Comparison of ENCODE assay signal across 8 cellular contexts in genomic region chr6:118935331-118935668, GRCh38. TPM values are rescaled to one million over a fixed set of nuclear protein-coding genes. Genes with fewer than 3 reads are reported as not detected.
DNase-seq lines count a peak whose midpoint lies in the region; ATAC-seq, FAIRE-seq and TF ChIP-seq lines count a peak whose summit lies in the region.

No MANE protein-coding gene starts in this region.

- peaks cover 0 to 8% of the 10 kb centered on the region in 2 experiments for H4K20me1 ChIP-seq in H1 (replicated peaks in 1 of 2; ENCODE audit: control insufficient read depth in 1 of 2, insufficient read depth in 2 of 2, low read length in 2 of 2)

- H3K4me2 ChIP-seq in H1 (ENCODE audit: insufficient read depth in 1 of 2, low read depth in 2 of 2, low read length in 2 of 2) = peak overlapping the region in 1 of 2 experiments; percentile 66
- peak overlapping the region; percentile 62 for H3K4me2 ChIP-seq in trophoblast cell (ENCODE audit: low read length)

- DNase-seq in A673 (ENCODE audit: low spot score) = no peak
- DNase-seq in Jurkat, Clone E6-1 (ENCODE audit: low read depth, low spot score) = no peak
- DNase-seq in H1 (ENCODE audit: low read depth in 1 of 2, low spot score in 2 of 2) = no peak
- DNase-seq in trophoblast cell = no peak
- DNase-seq in SW 1271 (lab: John Stamatoyannopoulos, UW) = no peak
- DNase-seq in stimulated activated CD4-positive, alpha-beta T cell treated with anti-CD3 and anti-CD28 coated beads, Interleukin-15, amount 100 ng/mL, for 24 hours = no peak
- DNase-seq in NCI-H526 treated with DMSO at 0.1 percent for 48 hours (lab: John Stamatoyannopoulos, UW) = no peak

- POLR2A ChIA-PET in A673 (lab: Charles Lee; ENCODE audit: low non-redundant PET) (no interaction called here), H1 (lab: Charles Lee; ENCODE audit: partially characterized antibody) (interaction anchor here (0.6 to 2.3 kb wide), 6 partner anchors 12 to 276 kb away, joined by 3 to 15 read pairs (median 4); partner anchors contain the start of gene ASF1A)

- H3K79me2 ChIP-seq in H1 (ENCODE audit: control insufficient read depth in 1 of 2, insufficient read depth in 2 of 2, low read length in 2 of 2) = peaks cover 0 to 40% of the 10 kb centered on the region in 2 experiments; a peak in 2 of 4 replicates
- peaks cover 2% of the 10 kb centered on the region for H3K79me2 ChIP-seq in trophoblast cell (ENCODE audit: control insufficient read depth, insufficient read depth, low read length, poor library complexity)

- ATAC-seq in GM19452 (IDR thresholded peaks at IDR 0.05; ENCODE audit: unreplicated experiment) = peak; percentile 11

- H2BK120ac ChIP-seq in H1 (replicated peaks; ENCODE audit: low read depth, low read length) (no peak overlapping the region), trophoblast cell (ENCODE audit: insufficient read depth, low read length, poor library complexity) (no peak overlapping the region)

- H3K79me1 ChIP-seq in H1 (ENCODE audit: low read depth, low read length) (no peaks in the 10 kb centered on the region; the same call in 1 of the 2 replicates), trophoblast cell (ENCODE audit: low read length) (peaks cover 5% of the 10 kb centered on the region)

- H4K91ac ChIP-seq in H1 (replicated peaks; ENCODE audit: insufficient read length, low read length) = no peak overlapping the region
- H4K91ac ChIP-seq in trophoblast cell (ENCODE audit: low read depth, low read length) = no peak overlapping the region

- H3K14ac ChIP-seq in H1 (ENCODE audit: insufficient read length) = no peak overlapping the region
- no peak overlapping the region for H3K14ac ChIP-seq in trophoblast cell (ENCODE audit: low read length)

- H4K8ac ChIP-seq in H1 (ENCODE audit: extremely low read depth, insufficient read depth, low read length) = no peak overlapping the region
- no peak overlapping the region for H4K8ac ChIP-seq in trophoblast cell (ENCODE audit: low read depth, low read length)

- H2BK12ac ChIP-seq in H1 (ENCODE audit: low read depth, low read length) (no peak overlapping the region), trophoblast cell (ENCODE audit: low read length) (no peak overlapping the region)

- H3K4ac ChIP-seq in H1 (replicated peaks; ENCODE audit: insufficient read length, low read depth, low read length) (no peak overlapping the region), trophoblast cell (ENCODE audit: low read depth, low read length) (no peak overlapping the region)

- H3K27ac ChIP-seq in A673 (ENCODE audit: low read depth, low read length, poor library complexity, severe bottlenecking) (no peak overlapping the region), H1 (ENCODE audit: low read depth, low read length) (no peak overlapping the region), trophoblast cell (ENCODE audit: low read depth, low read length) (no peak overlapping the region)

- no peaks in the 10 kb centered on the region; the same call in 1 of the 2 replicates for H3K23me2 ChIP-seq in H1 (ENCODE audit: low read depth, low read length)

- TF ChIP-seq CTCF in A673 (conservative IDR thresholded peaks at IDR 0.05; ENCODE audit: low read depth, low read length) (no peak), H1 (IDR thresholded peaks at IDR 0.05; ENCODE audit: control extremely low read depth in 1 of 3, insufficient read depth in 1 of 3, low read depth in 1 of 3, low read length in 3 of 3) (no peak)

- H2AFZ ChIP-seq in H1 (ENCODE audit: low read length) (peak overlapping the region; percentile 94; the same call in 1 of the 2 replicates), trophoblast cell (ENCODE audit: insufficient read depth, low read length, poor library complexity) (no peak overlapping the region)

- H2BK20ac ChIP-seq in H1 (ENCODE audit: low read length) = no peak overlapping the region

- no peaks in the 10 kb centered on the region for H3K9me3 ChIP-seq in A673 (ENCODE audit: low read depth, low read length, poor library complexity, severe bottlenecking)
- peaks cover 11% of the 10 kb centered on the region in 2 experiments for H3K9me3 ChIP-seq in H1 (ENCODE audit: insufficient read depth in 2 of 2, low read depth in 1 of 2, low read length in 1 of 2)
- H3K9me3 ChIP-seq in trophoblast cell (ENCODE audit: insufficient read depth, low read depth, low read length) = no peaks in the 10 kb centered on the region

- no peak overlapping the region for H2BK15ac ChIP-seq in H1 (ENCODE audit: low read length)

- H3K27me3 ChIP-seq in A673 (replicated peaks; ENCODE audit: insufficient read depth, low read depth, low read length, poor library complexity) (no peaks in the 10 kb centered on the region), H1 (replicated peaks in 1 of 4; ENCODE audit: control insufficient read depth in 3 of 4, extremely low read depth in 1 of 4, insufficient read depth in 3 of 4, low read length in 3 of 4) (no peaks in the 10 kb centered on the region), trophoblast cell (ENCODE audit: insufficient read depth, low read length) (no peaks in the 10 kb centered on the region)

- no TSS peak for BruUV-seq in A673 (replicated peaks; lab: Mats Ljungman, UMichigan)

- H3K4me1 ChIP-seq in A673 (ENCODE audit: insufficient read depth, low read length, poor library complexity, severe bottlenecking) = peaks cover 7% of the 10 kb centered on the region
- H3K4me1 ChIP-seq in H1 (replicated peaks in 1 of 4; ENCODE audit: control insufficient read depth in 3 of 4, insufficient read depth in 4 of 4, low read length in 3 of 4) = peaks cover 0 to 2% (median 0%) of the 10 kb centered on the region in 4 experiments; a peak in 2 of 7 replicates
- H3K4me1 ChIP-seq in trophoblast cell (ENCODE audit: control insufficient read depth in 1 of 2, insufficient read depth in 2 of 2, low read length in 2 of 2) = no peaks in the 10 kb centered on the region

- H3K36me3 ChIP-seq in A673 (ENCODE audit: insufficient read depth, low read length, poor library complexity, severe bottlenecking) (peaks cover 8% of the 10 kb centered on the region), H1 (ENCODE audit: control insufficient read depth in 2 of 4, insufficient read depth in 4 of 4, low read length in 3 of 4) (peaks cover 0 to 11% (median 5%) of the 10 kb centered on the region in 4 experiments; a peak in 4 of 8 replicates), trophoblast cell (ENCODE audit: control insufficient read depth in 1 of 2, insufficient read depth in 2 of 2, low read length in 2 of 2) (peaks cover 0 to 1% of the 10 kb centered on the region in 2 experiments)

- H3K56ac ChIP-seq in H1 (replicated peaks; ENCODE audit: insufficient read length, low read depth, low read length) = no peak overlapping the region

- H3K18ac ChIP-seq in H1 (ENCODE audit: extremely low read depth, low read length) = no peak overlapping the region
- H3K18ac ChIP-seq in trophoblast cell (ENCODE audit: low read length) = no peak overlapping the region

- H2BK5ac ChIP-seq in H1 (ENCODE audit: low read depth, low read length) (no peak overlapping the region), trophoblast cell (ENCODE audit: low read depth, low read length, poor library complexity) (no peak overlapping the region)

- intact Hi-C loops in A673 (cut with micrococcal nuclease; ENCODE audit: unreplicated experiment) = no loop called here

- FAIRE-seq in H1 (lab: Jason Lieb, UNC) = no peak

- H3K9ac ChIP-seq in H1 (replicated peaks in 1 of 4; ENCODE audit: extremely low read depth in 1 of 4, low read depth in 3 of 4, low read length in 3 of 4) = peak overlapping the region; percentile 32 to 89 (median 51); a peak in 3 of 7 replicates
- H3K9ac ChIP-seq in trophoblast cell (ENCODE audit: low read length) = no peak overlapping the region

- H2AK5ac ChIP-seq in H1 (ENCODE audit: low read depth, low read length) (no peak overlapping the region), trophoblast cell (ENCODE audit: low read length) (no peak overlapping the region)

- H4K12ac ChIP-seq in trophoblast cell (ENCODE audit: low read depth, low read length) = no peak overlapping the region

- peak overlapping the region; percentile 41 for H4K5ac ChIP-seq in H1 (ENCODE audit: insufficient read length, low read depth, low read length)

- TF ChIP-seq EP300 in H1 (IDR thresholded peaks at IDR 0.05; ENCODE audit: borderline replicate concordance in 1 of 2, low read depth in 2 of 2, low read length in 2 of 2) = no peak

- H3K4me3 ChIP-seq in A673 (ENCODE audit: low read depth, low read length, poor library complexity, severe bottlenecking) (peak overlapping the region; percentile 61), H1 (ENCODE audit: extremely low read depth in 1 of 4, insufficient read depth in 2 of 4, low read depth in 3 of 4, low read length in 4 of 4) (peak overlapping the region; percentile 45 to 100 (median 81)), trophoblast cell (ENCODE audit: low read depth, low read length) (no peak overlapping the region)
- H3K4me3 ChIP-seq in Jurkat, Clone E6-1 (ENCODE audit: low read length) = peak overlapping the region; percentile 70

- WGBS in H1 (ENCODE audit: extremely low coverage in 1 of 2, insufficient coverage in 1 of 2, insufficient read length in 1 of 2, insufficient replicate concordance in 2 of 2, low coverage in 1 of 2, low lambda C conversion rate in 2 of 2, missing lambda C conversion rate in 1 of 2), 2 experiments = 50% methylated on average over 1 of the region's 1 CpG; no CpG with 5 or more reads in 1 of the 2 experiments
- WGBS in trophoblast cell (ENCODE audit: extremely low coverage, insufficient coverage, insufficient read length) = no CpG with 5 or more reads among the region's 1 CpG

- TF ChIP-seq RAD21 in H1 (IDR thresholded peaks at IDR 0.05 in 1 of 2, conservative IDR thresholded peaks at IDR 0.05 in 1 of 2; ENCODE audit: low read depth in 2 of 2, low read length in 2 of 2) = no peak

- no peak for TF ChIP-seq POLR2A in H1 (IDR thresholded peaks at IDR 0.05; ENCODE audit: control extremely low read depth in 1 of 2, low read depth in 2 of 2, low read length in 2 of 2)

- no peak overlapping the region for H3K23ac ChIP-seq in H1 (ENCODE audit: insufficient read length)
- no peak overlapping the region for H3K23ac ChIP-seq in trophoblast cell (ENCODE audit: low read length)

- CTCF ChIA-PET in A673 (lab: Charles Lee) = no interaction called here
- CTCF ChIA-PET in H1 (lab: Charles Lee; ENCODE audit: partially characterized antibody) = interaction anchor here (1.1 kb wide), 1 partner anchor 40 kb away, joined by 3 read pairs; no protein-coding TSS in a partner anchor

RNA-seq across cellular contexts. Expression of gene MCM9, which starts 0.3 kb away (rescaled TPM):
- 14.3 and 16.9 TPM in 2 replicates for total RNA-seq in A673 (2021)
- 30.9 TPM for polyA plus RNA-seq in Jurkat, Clone E6-1 (2012; ENCODE audit: insufficient read depth, insufficient read length)
- total RNA-seq in H1 (2021; fragmentation: NEBNext Ultra II Directional; extraction: Animal tissue kit (Norgen Biotek cat#: 25700)) = 11.4 and 13.0 TPM in 2 replicates
- polyA plus RNA-seq in H1 (2011; rRNA removed) = 3.2 and 3.7 TPM in 2 replicates
- 6.3 TPM for polyA plus RNA-seq in H1 (2011; cell fraction: cytosol; rRNA removed)
- 6.6 TPM for polyA plus RNA-seq in H1 (2011; cell fraction: nucleus; rRNA removed)
- polyA plus RNA-seq in H1 (2012, experiment 1 of 2) = 9.3 to 15.0 TPM (median 12.0 TPM) in 4 replicates
- 0.68 TPM for polyA plus RNA-seq in H1 (2012, experiment 2 of 2)
- polyA plus RNA-seq in H1 (2013, experiment 1 of 2) = 5.9 TPM
- polyA plus RNA-seq in H1 (2013, experiment 2 of 2) = 5.2 TPM
- 11.4 and 19.5 TPM in 2 replicates for polyA minus RNA-seq in H1 (2011; rRNA and poly(A)+ RNA removed)
- polyA minus RNA-seq in H1 (2011; cell fraction: cytosol; rRNA and poly(A)+ RNA removed) = 9.8 TPM
- 31.5 TPM for polyA minus RNA-seq in H1 (2011; cell fraction: nucleus; rRNA and poly(A)+ RNA removed)
- polyA plus RNA-seq in trophoblast cell (2013) = 4.6 and 5.0 TPM in 2 replicates

RNA-seq across cellular contexts. Expression of gene ASF1A, which starts 41.3 kb away (rescaled TPM):
- total RNA-seq in A673 (2021) = 69.6 and 75.6 TPM in 2 replicates
- polyA plus RNA-seq in Jurkat, Clone E6-1 (2012; ENCODE audit: insufficient read depth, insufficient read length) = 85.8 TPM
- 45.7 and 50.2 TPM in 2 replicates for total RNA-seq in H1 (2021; fragmentation: NEBNext Ultra II Directional; extraction: Animal tissue kit (Norgen Biotek cat#: 25700))
- 9.8 and 11.4 TPM in 2 replicates for polyA plus RNA-seq in H1 (2011; rRNA removed)
- 15.4 TPM for polyA plus RNA-seq in H1 (2011; cell fraction: cytosol; rRNA removed)
- polyA plus RNA-seq in H1 (2011; cell fraction: nucleus; rRNA removed) = 11.9 TPM
- 23.2 to 40.2 TPM (median 24.3 TPM) in 4 replicates for polyA plus RNA-seq in H1 (2012, experiment 1 of 2)
- 4.7 TPM for polyA plus RNA-seq in H1 (2012, experiment 2 of 2)
- 23.5 TPM for polyA plus RNA-seq in H1 (2013, experiment 1 of 2)
- 23.3 TPM for polyA plus RNA-seq in H1 (2013, experiment 2 of 2)
- polyA minus RNA-seq in H1 (2011; rRNA and poly(A)+ RNA removed) = 9.3 and 9.6 TPM in 2 replicates
- 13.9 TPM for polyA minus RNA-seq in H1 (2011; cell fraction: cytosol; rRNA and poly(A)+ RNA removed)
- polyA minus RNA-seq in H1 (2011; cell fraction: nucleus; rRNA and poly(A)+ RNA removed) = 20.0 TPM
- polyA plus RNA-seq in trophoblast cell (2013) = 24.0 and 24.7 TPM in 2 replicates
